15 cellular contexts compared by ENCODE assay signal in genomic region chr12:96223411-96224218, GRCh38. TPM values are rescaled to one million over a fixed set of nuclear protein-coding genes. Genes with fewer than 3 reads are reported as not detected.
DNase-seq lines count a peak whose midpoint lies in the region; ATAC-seq and TF ChIP-seq lines count a peak whose summit lies in the region.
"Had no signal": no experiment of that assay in that cellular context is flagged by ENCODE, and none has a peak within 500 bp of the region (broad histone marks: within the 10 kb centered on the region; RNA-seq: fewer than 3 reads in every experiment).

No MANE protein-coding gene starts in this region.

- H3K4me1 ChIP-seq in gastroesophageal sphincter: peaks cover 0 to 42% (median 8%) of the 10 kb centered on the region in 3 donors
- peaks cover 5 to 15% (median 8%) of the 10 kb centered on the region in 4 donors for H3K4me1 ChIP-seq in transverse colon
- no peaks in the 10 kb centered on the region for H3K4me1 ChIP-seq in mesendoderm (ENCODE audit: control insufficient read depth, low read depth, low read length)

- peak; percentile 11 for DNase-seq in activated T-cell treated with anti-CD3 and anti-CD28 coated beads, Interleukin-2, amount 50 U/mL, for 1 hour
- DNase-seq in activated T-cell treated with anti-CD3 and anti-CD28 coated beads for 4 hours (no peak), transverse colon (no peak), putamen (ENCODE audit: low spot score) (no peak), NCI-H146 (lab: John Stamatoyannopoulos, UW) (no peak), mesendoderm (no peak)
- peak; percentile 37 for DNase-seq in activated CD4-positive, alpha-beta memory T cell treated with anti-CD3 and anti-CD28 coated beads for 36 hours
- DNase-seq: activated naive CD4-positive, alpha-beta T cell treated with anti-CD3 and anti-CD28 coated beads, Interleukin-2, amount 50 U/mL, for 16 hours; effector CD4-positive, alpha-beta T cell; KG1; NCI-H1105 treated with DMSO at 0.1 percent for 48 hours; nucleus accumbens; spleen had no signal

- no peak overlapping the region for H2BK5ac ChIP-seq in mesendoderm (ENCODE audit: low read length)

- TF ChIP-seq EP300 in gastroesophageal sphincter (IDR thresholded peaks at IDR 0.05) (no peak), transverse colon (IDR thresholded peaks at IDR 0.05; ENCODE audit: low read depth) (no peak)

- peaks cover 58% of the 10 kb centered on the region for H3K36me3 Mint-ChIP-seq in activated CD4-positive, alpha-beta memory T cell treated with anti-CD3 and anti-CD28 coated beads for 36 hours

- H3K9me3 ChIP-seq in gastroesophageal sphincter: no peaks in the 10 kb centered on the region
- no peaks in the 10 kb centered on the region for H3K9me3 ChIP-seq in transverse colon
- H3K9me3 ChIP-seq: spleen had no signal

- H3K56ac ChIP-seq in mesendoderm (ENCODE audit: low read length): no peak overlapping the region

- H3K27me3 ChIP-seq in gastroesophageal sphincter: no peaks in the 10 kb centered on the region
- H3K27me3 ChIP-seq in transverse colon: no peaks in the 10 kb centered on the region
- no peaks in the 10 kb centered on the region for H3K27me3 ChIP-seq in mesendoderm (ENCODE audit: insufficient read depth, low read length, poor library complexity)
- H3K27me3 ChIP-seq: spleen had no signal

- POLR2A ChIA-PET in activated CD4-positive, alpha-beta memory T cell treated with anti-CD3 and anti-CD28 coated beads for 36 hours (lab: Charles Lee): interaction anchor here (0.9 to 1.5 kb wide), 2 partner anchors 176 to 188 kb away, joined by 3 read pairs; partner anchors contain the start of gene LTA4H

- no peak overlapping the region for H3K4ac ChIP-seq in mesendoderm (ENCODE audit: low read depth, low read length)

- H3K4me2 ChIP-seq in mesendoderm (ENCODE audit: low read length): no peak overlapping the region

- intact Hi-C loops in activated CD4-positive, alpha-beta memory T cell treated with anti-CD3 and anti-CD28 coated beads for 36 hours (cut with micrococcal nuclease): loop anchor here (2.0 kb wide), 1 partner anchor 37 kb away; no protein-coding TSS in a partner anchor
- intact Hi-C loops in transverse colon (cut with DNase I; ENCODE audit: low total_unique reads): no loop called here

- 50 to 52% methylated on average over 6 to 15 of the region's 16 CpGs for WGBS in gastroesophageal sphincter (ENCODE audit: low coverage in 1 of 2), 2 donors
- 65 to 81% methylated on average over 10 to 16 of the region's 16 CpGs for WGBS in transverse colon (ENCODE audit: low coverage in 1 of 2), 2 donors
- no CpG with 5 or more reads among the region's 16 CpGs for WGBS in mesendoderm (ENCODE audit: extremely low coverage, insufficient coverage, low lambda C conversion rate)

- TF ChIP-seq POLR2A in gastroesophageal sphincter (IDR thresholded peaks at IDR 0.05): no peak
- TF ChIP-seq POLR2A in transverse colon (IDR thresholded peaks at IDR 0.05): no peak

- TF ChIP-seq CTCF in gastroesophageal sphincter (IDR thresholded peaks at IDR 0.05) (no peak), transverse colon (IDR thresholded peaks at IDR 0.05) (no peak)

- no peak for ATAC-seq in gastroesophageal sphincter

- no peak overlapping the region for H4K8ac ChIP-seq in mesendoderm (ENCODE audit: low read depth, low read length)

- no peak overlapping the region for H4K5ac ChIP-seq in mesendoderm (ENCODE audit: low read length)

- no peak overlapping the region for H3K4me3 Mint-ChIP-seq in activated CD4-positive, alpha-beta memory T cell treated with anti-CD3 and anti-CD28 coated beads for 36 hours

- no peak overlapping the region for H2BK120ac ChIP-seq in mesendoderm (ENCODE audit: low read depth, low read length)

- H3K27me3 Mint-ChIP-seq in activated CD4-positive, alpha-beta memory T cell treated with anti-CD3 and anti-CD28 coated beads for 36 hours: no peaks in the 10 kb centered on the region

- H3K9ac ChIP-seq in mesendoderm (ENCODE audit: low read length): no peak overlapping the region

- H2AK5ac ChIP-seq in mesendoderm (ENCODE audit: low read length): no peak overlapping the region

- H3K79me2 ChIP-seq in mesendoderm (ENCODE audit: control insufficient read depth, insufficient read depth, low read length): no peaks in the 10 kb centered on the region

- no peaks in the 10 kb centered on the region for H3K36me3 ChIP-seq in gastroesophageal sphincter
- no peaks in the 10 kb centered on the region for H3K36me3 ChIP-seq in transverse colon
- no peaks in the 10 kb centered on the region for H3K36me3 ChIP-seq in mesendoderm (ENCODE audit: control insufficient read depth, insufficient read depth, low read length)

- H3K27ac ChIP-seq in gastroesophageal sphincter (peak overlapping the region; percentile 7 to 95 (median 49)), transverse colon (peak overlapping the region in 3 of 4 donors; percentile 50 to 59 (median 52)), mesendoderm (ENCODE audit: low read depth, low read length) (no peak overlapping the region)
- H3K27ac ChIP-seq: spleen had no signal

- in situ Hi-C loops in transverse colon (cut with MboI; ENCODE audit: low pct_ligation_motif_present in 1 of 4, low pct_unique_long_range_greater_than_20kb in 1 of 4, low sequenced_read_pairs in 3 of 4): loop anchor here in 3 of 4 donors (10.0 to 25.0 kb wide), 2 partner anchors 181 to 289 kb away; partner anchors contain the start of gene CDK17 (in 1 of the 3)

- H3K23ac ChIP-seq in mesendoderm (ENCODE audit: low read length): no peak overlapping the region

- H3K4me1 Mint-ChIP-seq in activated CD4-positive, alpha-beta memory T cell treated with anti-CD3 and anti-CD28 coated beads for 36 hours (ENCODE audit: low read depth): peaks cover 60% of the 10 kb centered on the region

- peaks cover 4% of the 10 kb centered on the region for H3K79me1 ChIP-seq in mesendoderm (ENCODE audit: low read length)

- H3K4me3 ChIP-seq in gastroesophageal sphincter (no peak overlapping the region), transverse colon (no peak overlapping the region), mesendoderm (ENCODE audit: low read length) (no peak overlapping the region)
- H3K4me3 ChIP-seq: lung, spleen had no signal

- no peak overlapping the region for H2BK15ac ChIP-seq in mesendoderm (replicated peaks; ENCODE audit: low read depth)

- no peak overlapping the region for H3K27ac Mint-ChIP-seq in activated CD4-positive, alpha-beta memory T cell treated with anti-CD3 and anti-CD28 coated beads for 36 hours

- CTCF ChIA-PET in activated CD4-positive, alpha-beta memory T cell treated with anti-CD3 and anti-CD28 coated beads for 36 hours (lab: Charles Lee): interaction anchor here (0.6 to 1.8 kb wide), 6 partner anchors 8 to 293 kb away, joined by 3 to 7 read pairs (median 4); no protein-coding TSS in a partner anchor

- peaks cover 2% of the 10 kb centered on the region for H3K9me3 Mint-ChIP-seq in activated CD4-positive, alpha-beta memory T cell treated with anti-CD3 and anti-CD28 coated beads for 36 hours

- H3K18ac ChIP-seq in mesendoderm (ENCODE audit: low read length): no peak overlapping the region

RNA-seq across cellular contexts. Expression of gene ELK3, which starts 29.4 kb away (rescaled TPM):
- total RNA-seq in activated CD4-positive, alpha-beta memory T cell treated with anti-CD3 and anti-CD28 coated beads for 36 hours: 10 to 100 TPM; 23.9 to 24.1 TPM
- total RNA-seq in gastroesophageal sphincter (10 to 100 TPM; 10.1 to 25.3 (median 23.4) TPM), transverse colon (10 to 100 TPM in 1 of 4 donors, 1 to 10 TPM in 3; 2.2 to 11.3 (median 5.3) TPM)
- polyA plus RNA-seq in mesendoderm (2013, experiment 1 of 2): 24.2 TPM
- 24.0 TPM for polyA plus RNA-seq in mesendoderm (2013, experiment 2 of 2)

Comparison
In these comparisons a context has a peak if more than half of its experiments do, and no peak if none do; other contexts are left out.
1. DNase-seq: peak in activated T-cell treated with anti-CD3 and anti-CD28 coated beads, Interleukin-2, amount 50 U/mL, for 1 hour (single experiment) and activated CD4-positive, alpha-beta memory T cell treated with anti-CD3 and anti-CD28 coated beads for 36 hours (single experiment); none in activated T-cell treated with anti-CD3 and anti-CD28 coated beads for 4 hours (single experiment), transverse colon (single experiment), putamen (single experiment), NCI-H146 (single experiment) and mesendoderm (single experiment).